Comparison of ENCODE assay signal across 8 cellular contexts in genomic region chr12:22631863-22632463, GRCh38. TPM values are rescaled to one million over a fixed set of nuclear protein-coding genes. Genes with fewer than 3 reads are reported as not detected.
A peak's percentile ranks its signal among the peaks of the same experiment; 100 is the strongest.
DNase-seq lines count a peak whose midpoint lies in the region; ATAC-seq and TF ChIP-seq lines count a peak whose summit lies in the region.

No MANE protein-coding gene starts in this region.

- ATAC-seq in HG02938 (IDR thresholded peaks at IDR 0.05; ENCODE audit: unreplicated experiment): no peak
- no peak for ATAC-seq in HG03280 (IDR thresholded peaks at IDR 0.05; ENCODE audit: unreplicated experiment)
- ATAC-seq in GM19467 (IDR thresholded peaks at IDR 0.05; ENCODE audit: unreplicated experiment): no peak

- H3K36me3 Mint-ChIP-seq in CD4-positive, alpha-beta memory T cell: peaks cover 7 to 28% of the 10 kb centered on the region in 2 donors
- peaks cover 68% of the 10 kb centered on the region for H3K36me3 Mint-ChIP-seq in brain

- CTCF ChIA-PET in CD4-positive, alpha-beta memory T cell (lab: Charles Lee; ENCODE audit: partially characterized antibody): interaction anchor here (0.8 to 1.5 kb wide), 2 partner anchors 103 to 105 kb away, joined by 3 to 5 read pairs; no protein-coding TSS in a partner anchor

- POLR2A ChIA-PET in CD4-positive, alpha-beta memory T cell (lab: Charles Lee; ENCODE audit: partially characterized antibody): no interaction called here

- no peaks in the 10 kb centered on the region for H3K27me3 Mint-ChIP-seq in CD4-positive, alpha-beta memory T cell
- H3K27me3 Mint-ChIP-seq in brain: no peaks in the 10 kb centered on the region

- H3K9me3 Mint-ChIP-seq in CD4-positive, alpha-beta memory T cell: no peaks in the 10 kb centered on the region
- no peaks in the 10 kb centered on the region for H3K9me3 Mint-ChIP-seq in brain

- peaks cover 75% of the 10 kb centered on the region for H3K4me1 ChIP-seq in CD4-positive, alpha-beta memory T cell (ENCODE audit: insufficient read depth, low read length)

- no peak overlapping the region for H3K27ac ChIP-seq in CD4-positive, alpha-beta memory T cell (ENCODE audit: low read depth, low read length)

- intact Hi-C loops in CD4-positive, alpha-beta memory T cell (cut with micrococcal nuclease): loop anchor here (1.0 kb wide), 2 partner anchors 103 to 549 kb away; no protein-coding TSS in a partner anchor

- H3K4me3 Mint-ChIP-seq in CD4-positive, alpha-beta memory T cell: peak overlapping the region in 1 of 8 donors; percentile 36
- peak overlapping the region in 2 of 5 experiments; percentile 37 to 72 for H3K4me3 Mint-ChIP-seq in brain

- peak; percentile 65 to 74 for TF ChIP-seq CTCF in brain (conservative IDR thresholded peaks at IDR 0.05)

- peaks cover 39 to 73% (median 57%) of the 10 kb centered on the region in 4 donors for H3K4me1 Mint-ChIP-seq in CD4-positive, alpha-beta memory T cell
- H3K4me1 Mint-ChIP-seq in brain: peaks cover 88% of the 10 kb centered on the region

- no peaks in the 10 kb centered on the region for H3K36me3 ChIP-seq in CD4-positive, alpha-beta memory T cell (ENCODE audit: insufficient read depth, low read length)

- peak in 4 of 5 donors; percentile 31 to 39 (median 37) for DNase-seq in CD4-positive, alpha-beta memory T cell
- DNase-seq in KBM-7: peak; percentile 35
- DNase-seq in midbrain (lab: John Stamatoyannopoulos, UW): peak; percentile 2
- no peak for DNase-seq in mesenteric fat pad (ENCODE audit: low spot score)

- H3K4me3 ChIP-seq in CD4-positive, alpha-beta memory T cell (ENCODE audit: low read length in 2 of 2): no peak overlapping the region

- H3K27ac Mint-ChIP-seq in CD4-positive, alpha-beta memory T cell: peak overlapping the region in 3 of 7 donors; percentile 8 to 33 (median 23)
- H3K27ac Mint-ChIP-seq in brain: peak overlapping the region in 1 of 5 experiments; percentile 13

- no peaks in the 10 kb centered on the region for H3K27me3 ChIP-seq in CD4-positive, alpha-beta memory T cell (ENCODE audit: insufficient read depth, low read length)

- no peaks in the 10 kb centered on the region for H3K9me3 ChIP-seq in CD4-positive, alpha-beta memory T cell (ENCODE audit: control insufficient read depth in 1 of 2, low read length in 2 of 2)

- in situ Hi-C loops in KBM-7 (cut with MboI; ENCODE audit: low pct_unique_long_range_greater_than_20kb, low sequenced_read_pairs): no loop called here

RNA-seq across cellular contexts. Expression of gene ETNK1, which starts 7.0 kb away (rescaled TPM):
- 10 to 100 TPM; 81.1 to 88.1 TPM for total RNA-seq in CD4-positive, alpha-beta memory T cell
- 10 to 100 TPM; 17.0 to 18.7 TPM for polyA plus RNA-seq in CD4-positive, alpha-beta memory T cell
- polyA plus RNA-seq in brain (ENCODE audit: insufficient read depth, low read depth, low replicate concordance): 4.2 TPM
- total RNA-seq in mesenteric fat pad: 52.6 TPM
